8 cellular contexts compared by ENCODE assay signal in genomic region chr12:121513464-121514183, GRCh38.
DNase-seq lines count a peak whose midpoint lies in the region; ATAC-seq and TF ChIP-seq lines count a peak whose summit lies in the region.

No MANE protein-coding gene starts in this region.

- H3K9me2 ChIP-seq in hepatocyte (replicated peaks; ENCODE audit: insufficient read depth): no peaks in the 10 kb centered on the region

- 77% methylated on average over 17 of the region's 17 CpGs for WGBS in hepatocyte (ENCODE audit: low lambda C conversion rate, missing lambda C conversion rate)

- H4K20me1 ChIP-seq in hepatocyte (ENCODE audit: insufficient read depth, poor library complexity, severe bottlenecking): no peaks in the 10 kb centered on the region

- no TSS peak for BruUV-seq in Calu3 (replicated peaks; lab: Mats Ljungman, UMichigan)

- no peak overlapping the region for H3K27ac Mint-ChIP-seq in Calu3 (ENCODE audit: unreplicated experiment)

- H2AFZ ChIP-seq in hepatocyte: no peak overlapping the region

- no peaks in the 10 kb centered on the region for H3K27me3 Mint-ChIP-seq in Calu3 (ENCODE audit: unreplicated experiment)

- H3K4me1 ChIP-seq in SJCRH30: no peaks in the 10 kb centered on the region
- H3K4me1 ChIP-seq in hepatocyte (ENCODE audit: insufficient read depth): no peaks in the 10 kb centered on the region

- no peak overlapping the region for H3K4me3 ChIP-seq in SJCRH30
- H3K4me3 ChIP-seq in hepatocyte: no peak overlapping the region

- no peaks in the 10 kb centered on the region for H3K9me3 Mint-ChIP-seq in Calu3 (ENCODE audit: low read depth, unreplicated experiment)

- no peak overlapping the region for H3K4me2 ChIP-seq in hepatocyte

- no peak overlapping the region for H3K4me3 Mint-ChIP-seq in Calu3 (ENCODE audit: low read depth, unreplicated experiment)

- DNase-seq in Calu3 (peak; percentile 83), SJCRH30 (peak; percentile 37 to 43), hepatocyte (ENCODE audit: low spot score) (peak; percentile 49), KG1 (lab: John Stamatoyannopoulos, UW) (no peak)

- intact Hi-C loops in Calu3 (cut with micrococcal nuclease; ENCODE audit: unreplicated experiment): no loop called here

- H3K27me3 ChIP-seq in SJCRH30: no peaks in the 10 kb centered on the region
- no peaks in the 10 kb centered on the region for H3K27me3 ChIP-seq in hepatocyte

- CTCF ChIA-PET in Calu3 (lab: Charles Lee): interaction anchor here (0.6 kb wide), 3 partner anchors 73 to 155 kb away, joined by 3 read pairs; no protein-coding TSS in a partner anchor

- peak; percentile 70 for ATAC-seq in GM18867 (IDR thresholded peaks at IDR 0.05; ENCODE audit: unreplicated experiment)
- ATAC-seq in HG03064 (IDR thresholded peaks at IDR 0.05; ENCODE audit: low read depth, unreplicated experiment): peak; percentile 64
- no peak for ATAC-seq in HG03457 (IDR thresholded peaks at IDR 0.05; ENCODE audit: unreplicated experiment)
- no peak for ATAC-seq in HG03469 (IDR thresholded peaks at IDR 0.05; ENCODE audit: unreplicated experiment)

- no peak for TF ChIP-seq CTCF in Calu3 (IDR thresholded peaks at IDR 0.05; ENCODE audit: unreplicated experiment)
- TF ChIP-seq CTCF in hepatocyte (IDR thresholded peaks at IDR 0.05; ENCODE audit: poor library complexity): no peak

- no peak overlapping the region for H3K27ac ChIP-seq in SJCRH30
- no peak overlapping the region for H3K27ac ChIP-seq in hepatocyte

- peaks cover 9% of the 10 kb centered on the region for H3K4me1 Mint-ChIP-seq in Calu3 (ENCODE audit: low read depth, unreplicated experiment)

- no peaks in the 10 kb centered on the region; the same call in none of the 2 replicates for H3K36me3 ChIP-seq in SJCRH30
- no peaks in the 10 kb centered on the region for H3K36me3 ChIP-seq in hepatocyte (replicated peaks; ENCODE audit: insufficient read depth, low read depth)

- H3K79me2 ChIP-seq in hepatocyte: no peaks in the 10 kb centered on the region

- no peaks in the 10 kb centered on the region for H3K9me3 ChIP-seq in SJCRH30 (replicated peaks)
- H3K9me3 ChIP-seq in hepatocyte (ENCODE audit: low read depth): no peaks in the 10 kb centered on the region

- peaks cover 13% of the 10 kb centered on the region for H3K36me3 Mint-ChIP-seq in Calu3 (ENCODE audit: insufficient read depth, unreplicated experiment)

Comparison
In these comparisons a context has a peak if more than half of its experiments do, and no peak if none do; other contexts are left out.
1. ATAC-seq: peak in GM18867 (single experiment) and HG03064 (single experiment); none in HG03457 (single experiment) and HG03469 (single experiment).